ENCODE assay signal across 1 cellular context in genomic region chr2:240560480-240561324, GRCh38.
TF ChIP-seq lines count a peak whose summit lies in the region.

No MANE protein-coding gene starts in this region.

TF ChIP-seq in HepG2, 621 proteins besides CTCF, POLR2A, EP300 and RAD21 (continued from another document and continues in another):
- TF ChIP-seq NFAT5 (CRISPR knock-in tag; IDR thresholded peaks at IDR 0.05) (peak; percentile 92), ZNF335 (CRISPR knock-in tag; IDR thresholded peaks at IDR 0.05) (no peak), RFXANK (CRISPR knock-in tag; IDR thresholded peaks at IDR 0.05) (0 out of 2 replicates have a peak, but pooled peaks have one; percentile 63), TIGD3 (CRISPR knock-in tag; IDR thresholded peaks at IDR 0.05; ENCODE audit: borderline replicate concordance) (peak; percentile 86; the same call in 1 of the 2 replicates), SOX5 (CRISPR knock-in tag; IDR thresholded peaks at IDR 0.05; ENCODE audit: borderline replicate concordance) (peak; percentile 21; the same call in 1 of the 2 replicates), SRSF4 (IDR thresholded peaks at IDR 0.05; ENCODE audit: low read depth, low read length, poor library complexity, severe bottlenecking) (no peak), ZSCAN9 (CRISPR knock-in tag; IDR thresholded peaks at IDR 0.05; ENCODE audit: borderline replicate concordance) (peak; percentile 69; the same call in 1 of the 2 replicates), ZNF713 (CRISPR knock-in tag; IDR thresholded peaks at IDR 0.05) (peak; percentile 73; the same call in 1 of the 2 replicates), TMF1 (CRISPR knock-in tag; IDR thresholded peaks at IDR 0.05; ENCODE audit: low read depth) (no peak; the same call in none of the 2 replicates), GTF3A (CRISPR knock-in tag; conservative IDR thresholded peaks at IDR 0.05) (no peak), ZFP36L1 (CRISPR knock-in tag; IDR thresholded peaks at IDR 0.05) (no peak; the same call in 1 of the 2 replicates), ATF1 (CRISPR knock-in tag; IDR thresholded peaks at IDR 0.05) (no peak), ATF4 (CRISPR knock-in tag; IDR thresholded peaks at IDR 0.05) (peak in 1 of 2 experiments; percentile 54; a peak in 1 of 4 replicates), GMEB2 (CRISPR knock-in tag; IDR thresholded peaks at IDR 0.05; ENCODE audit: low read depth) (peak; percentile 20; the same call in 1 of the 2 replicates), U2AF2 (IDR thresholded peaks at IDR 0.05; ENCODE audit: low read depth, low read length) (0 out of 2 replicates have a peak, but pooled peaks have one; percentile 49), ZMYM3 (CRISPR knock-in tag; IDR thresholded peaks at IDR 0.05) (no peak), ZBTB44 (CRISPR knock-in tag; IDR thresholded peaks at IDR 0.05) (0 out of 2 replicates have a peak, but pooled peaks have one; percentile 25), ETV6 (CRISPR knock-in tag; conservative IDR thresholded peaks at IDR 0.05) (no peak; the same call in 1 of the 2 replicates), MLLT10 (CRISPR knock-in tag; IDR thresholded peaks at IDR 0.05) (no peak), ZBTB33 (CRISPR knock-in tag; IDR thresholded peaks at IDR 0.05) (no peak), NFKBIZ (CRISPR knock-in tag; IDR thresholded peaks at IDR 0.05) (peak; percentile 43; the same call in 1 of the 2 replicates), ZBTB38 (CRISPR knock-in tag; IDR thresholded peaks at IDR 0.05) (peak; percentile 83; the same call in 1 of the 2 replicates), ZNF776 (CRISPR knock-in tag; IDR thresholded peaks at IDR 0.05) (peak; percentile 92; the same call in 1 of the 2 replicates), GLMP (CRISPR knock-in tag; IDR thresholded peaks at IDR 0.05; ENCODE audit: borderline replicate concordance) (no peak), THYN1 (CRISPR knock-in tag; IDR thresholded peaks at IDR 0.05; ENCODE audit: borderline replicate concordance, low read depth) (no peak), PATZ1 (CRISPR knock-in tag; IDR thresholded peaks at IDR 0.05) (no peak; the same call in none of the 2 replicates), ZMYM4 (CRISPR knock-in tag; IDR thresholded peaks at IDR 0.05) (peak; percentile 72; the same call in 1 of the 2 replicates), ZBTB26 (CRISPR knock-in tag; IDR thresholded peaks at IDR 0.05; ENCODE audit: borderline replicate concordance) (peak; percentile 79; the same call in 1 of the 2 replicates), BCLAF1 (IDR thresholded peaks at IDR 0.05) (no peak), RFX3 (CRISPR knock-in tag; IDR thresholded peaks at IDR 0.05) (no peak), HMGXB4 (CRISPR knock-in tag; IDR thresholded peaks at IDR 0.05; ENCODE audit: borderline replicate concordance in 1 of 2, low read depth in 1 of 2) (peak in 1 of 2 experiments; percentile 20; a peak in 1 of 4 replicates), GATA4 (IDR thresholded peaks at IDR 0.05; ENCODE audit: borderline replicate concordance, low read depth) (0 out of 2 replicates have a peak, but pooled peaks have one; percentile 25)
